9 cellular contexts compared by ENCODE assay signal in genomic region chr2:19358242-19359020, GRCh38. TPM values are rescaled to one million over a fixed set of nuclear protein-coding genes. Genes with fewer than 3 reads are reported as not detected.
A peak's percentile ranks its signal among the peaks of the same experiment; 100 is the strongest.
DNase-seq lines count a peak whose midpoint lies in the region; ATAC-seq and TF ChIP-seq lines count a peak whose summit lies in the region.
"Had no signal": no experiment of that assay in that cellular context is flagged by ENCODE, and none has a peak within 500 bp of the region (broad histone marks: within the 10 kb centered on the region; RNA-seq: fewer than 3 reads in every experiment).

Gene OSR1 (minus strand): TSS chr2:19358623. CDS start chr2:19353805, 4,818 bp downstream.

- intact Hi-C loops in dendritic cell treated with granulocyte-macrophage colony-stimulating factor and Interleukin-4, amounts not matched to agents 40 ng/mL and 50 ng/mL, for 4 days (cut with micrococcal nuclease) = no loop called here
- intact Hi-C loops in lower lobe of right lung (cut with DNase I) = no loop called here

- peaks cover 35% of the 10 kb centered on the region for H3K4me1 ChIP-seq in lower lobe of right lung

- no peaks in the 10 kb centered on the region for H3K36me3 ChIP-seq in lower lobe of right lung

- peaks cover 48% of the 10 kb centered on the region for H3K4me1 Mint-ChIP-seq in dendritic cell treated with granulocyte-macrophage colony-stimulating factor and Interleukin-4, amounts not matched to agents 40 ng/mL and 50 ng/mL, for 4 days (ENCODE audit: low read depth)
- peaks cover 40% of the 10 kb centered on the region for H3K4me1 Mint-ChIP-seq in type B pancreatic cell (ENCODE audit: unreplicated experiment)

- H3K9me3 Mint-ChIP-seq in dendritic cell treated with granulocyte-macrophage colony-stimulating factor and Interleukin-4, amounts not matched to agents 40 ng/mL and 50 ng/mL, for 4 days = no peaks in the 10 kb centered on the region
- H3K9me3 Mint-ChIP-seq in type B pancreatic cell = no peaks in the 10 kb centered on the region

- ATAC-seq in lower lobe of right lung (peak; percentile 66 to 68), GM19463 (IDR thresholded peaks at IDR 0.05; ENCODE audit: unreplicated experiment) (no peak)

- H3K27me3 Mint-ChIP-seq in dendritic cell treated with granulocyte-macrophage colony-stimulating factor and Interleukin-4, amounts not matched to agents 40 ng/mL and 50 ng/mL, for 4 days = peaks cover 99% of the 10 kb centered on the region
- H3K27me3 Mint-ChIP-seq in type B pancreatic cell = peaks cover 94% of the 10 kb centered on the region

- peak within 1 kb of the TSS; percentile 53 for H3K4me3 Mint-ChIP-seq in dendritic cell treated with granulocyte-macrophage colony-stimulating factor and Interleukin-4, amounts not matched to agents 40 ng/mL and 50 ng/mL, for 4 days
- H3K4me3 Mint-ChIP-seq in type B pancreatic cell = peak within 1 kb of the TSS; percentile 92

- TF ChIP-seq CTCF in lower lobe of right lung (IDR thresholded peaks at IDR 0.05) (no peak), type B pancreatic cell (conservative IDR thresholded peaks at IDR 0.05) (peak; percentile 18)

- H3K36me3 Mint-ChIP-seq in dendritic cell treated with granulocyte-macrophage colony-stimulating factor and Interleukin-4, amounts not matched to agents 40 ng/mL and 50 ng/mL, for 4 days (ENCODE audit: low read depth) = peaks cover 6% of the 10 kb centered on the region
- H3K36me3 Mint-ChIP-seq in type B pancreatic cell = peaks cover 19% of the 10 kb centered on the region

- peak within 1 kb of the TSS; percentile 77 for H3K27ac ChIP-seq in lower lobe of right lung

- DNase-seq in NCI-H1417 (lab: John Stamatoyannopoulos, UW) = peak in 2 of 3 experiments; percentile 66 to 80
- DNase-seq in NCI-H1417 treated with DMSO at 0.1 percent for 48 hours (lab: John Stamatoyannopoulos, UW) = no peak
- DNase-seq in NCI-H82 (lab: John Stamatoyannopoulos, UW) = peak; percentile 92
- DNase-seq in lower lobe of right lung = no peak
- DNase-seq in type B pancreatic cell (ENCODE audit: extremely low spot score, unreplicated experiment) = no peak
- DNase-seq in stimulated activated CD4-positive, alpha-beta T cell treated with anti-CD3 and anti-CD28 coated beads, Interleukin-4, amount 100 ng/mL, for 24 hours = no peak

- H3K9me3 ChIP-seq in lower lobe of right lung = no peaks in the 10 kb centered on the region

- peaks cover 79% of the 10 kb centered on the region for H3K27me3 ChIP-seq in lower lobe of right lung (ENCODE audit: low read depth)

- H3K27ac Mint-ChIP-seq in dendritic cell treated with granulocyte-macrophage colony-stimulating factor and Interleukin-4, amounts not matched to agents 40 ng/mL and 50 ng/mL, for 4 days = no peak within 1 kb of the TSS
- H3K27ac Mint-ChIP-seq in type B pancreatic cell = peak within 1 kb of the TSS; percentile 51

- peak within 1 kb of the TSS; percentile 67 for H3K4me3 ChIP-seq in lower lobe of right lung

RNA-seq across cellular contexts. Expression of gene OSR1, which starts in this region (rescaled TPM):
- 15.5 TPM for total RNA-seq in lower lobe of right lung
- 9.5 and 55.7 TPM in 2 replicates for total RNA-seq in type B pancreatic cell (ENCODE audit: low replicate concordance)
- total RNA-seq: activated CD8-positive, alpha-beta memory T cell treated with anti-CD3 and anti-CD28 coated beads for 36 hours had no signal

Comparison
In these comparisons a context has a peak if more than half of its experiments do, and no peak if none do; other contexts are left out.
1. DNase-seq: peak in NCI-H1417 (2 of 3) and NCI-H82 (single experiment); none in NCI-H1417 treated with DMSO at 0.1 percent for 48 hours (single experiment), lower lobe of right lung (single experiment), type B pancreatic cell (single experiment) and stimulated activated CD4-positive, alpha-beta T cell treated with anti-CD3 and anti-CD28 coated beads, Interleukin-4, amount 100 ng/mL, for 24 hours (single experiment).